ENCODE assay signal across 8 cellular contexts in genomic region chr1:211323156-211324063, GRCh38. TPM values are rescaled to one million over a fixed set of nuclear protein-coding genes. Genes with fewer than 3 reads are reported as not detected.
A peak's percentile ranks its signal among the peaks of the same experiment; 100 is the strongest.
DNase-seq lines count a peak whose midpoint lies in the region; ATAC-seq, FAIRE-seq and TF ChIP-seq lines count a peak whose summit lies in the region.

No MANE protein-coding gene starts in this region.

- TF ChIP-seq CTCF in Calu3 (IDR thresholded peaks at IDR 0.05; ENCODE audit: unreplicated experiment) (peak; percentile 73), epithelial cell of proximal tubule (conservative IDR thresholded peaks at IDR 0.05; ENCODE audit: low read depth, low read length) (peak; percentile 93), neural cell (IDR thresholded peaks at IDR 0.05; ENCODE audit: poor library complexity, severe bottlenecking) (peak; percentile 75)

- H3K9me3 Mint-ChIP-seq in Calu3 (ENCODE audit: low read depth, unreplicated experiment), result no peaks in the 10 kb centered on the region
- H3K9me3 Mint-ChIP-seq in activated CD4-positive, alpha-beta memory T cell treated with anti-CD3 and anti-CD28 coated beads, Interleukin-2, amount 10 ng/mL, durations not matched to agents 7 days and 5 days, result no peaks in the 10 kb centered on the region

- H2AFZ ChIP-seq in neural cell (ENCODE audit: low read depth, low read length), result no peak overlapping the region

- peak; percentile 70 for DNase-seq in Calu3
- peak; percentile 48 for DNase-seq in NCI-H526 treated with DMSO at 0.1 percent for 48 hours (lab: John Stamatoyannopoulos, UW)
- DNase-seq in activated CD4-positive, alpha-beta memory T cell treated with anti-CD3 and anti-CD28 coated beads, Interleukin-2, amount 10 ng/mL, durations not matched to agents 7 days and 5 days, result peak; percentile 77
- DNase-seq in epithelial cell of proximal tubule (ENCODE audit: low read depth), result no peak
- peak; percentile 69 for DNase-seq in urothelium cell line (ENCODE audit: low spot score)

- no peak for FAIRE-seq in urothelium cell line (lab: Jason Lieb, UNC)

- TF ChIP-seq RAD21 in neural cell (conservative IDR thresholded peaks at IDR 0.05), result peak; percentile 74

- H3K4me3 ChIP-seq in epithelial cell of proximal tubule (ENCODE audit: low read depth, low read length) (no peak overlapping the region), neural cell (ENCODE audit: low read length) (no peak overlapping the region)

- ATAC-seq in GM19395 (IDR thresholded peaks at IDR 0.05; ENCODE audit: unreplicated experiment), result peak; percentile 57
- peak; percentile 47 for ATAC-seq in HG03469 (IDR thresholded peaks at IDR 0.05; ENCODE audit: unreplicated experiment)

- no peaks in the 10 kb centered on the region for H3K27me3 Mint-ChIP-seq in Calu3 (ENCODE audit: unreplicated experiment)
- no peaks in the 10 kb centered on the region for H3K27me3 Mint-ChIP-seq in activated CD4-positive, alpha-beta memory T cell treated with anti-CD3 and anti-CD28 coated beads, Interleukin-2, amount 10 ng/mL, durations not matched to agents 7 days and 5 days

- H3K9me3 ChIP-seq in neural cell (ENCODE audit: low read length), result peaks cover 6% of the 10 kb centered on the region

- H4K20me1 ChIP-seq in neural cell (ENCODE audit: insufficient read depth), result no peaks in the 10 kb centered on the region

- H3K4me2 ChIP-seq in neural cell (ENCODE audit: low read length), result no peak overlapping the region

- H3K27me3 ChIP-seq in neural cell (ENCODE audit: insufficient read depth, low read depth, low read length), result peaks cover 25% of the 10 kb centered on the region

- peaks cover 25% of the 10 kb centered on the region for H3K4me1 Mint-ChIP-seq in Calu3 (ENCODE audit: low read depth, unreplicated experiment)
- H3K4me1 Mint-ChIP-seq in activated CD4-positive, alpha-beta memory T cell treated with anti-CD3 and anti-CD28 coated beads, Interleukin-2, amount 10 ng/mL, durations not matched to agents 7 days and 5 days, result peaks cover 52% of the 10 kb centered on the region

- H3K4me3 Mint-ChIP-seq in Calu3 (ENCODE audit: low read depth, unreplicated experiment), result no peak overlapping the region
- H3K4me3 Mint-ChIP-seq in activated CD4-positive, alpha-beta memory T cell treated with anti-CD3 and anti-CD28 coated beads, Interleukin-2, amount 10 ng/mL, durations not matched to agents 7 days and 5 days, result no peak overlapping the region

- H3K27ac Mint-ChIP-seq in Calu3 (ENCODE audit: unreplicated experiment), result no peak overlapping the region
- H3K27ac Mint-ChIP-seq in activated CD4-positive, alpha-beta memory T cell treated with anti-CD3 and anti-CD28 coated beads, Interleukin-2, amount 10 ng/mL, durations not matched to agents 7 days and 5 days, result no peak overlapping the region

- H3K27ac ChIP-seq in neural cell (ENCODE audit: low read length), result no peak overlapping the region

- BruUV-seq in Calu3 (replicated peaks; lab: Mats Ljungman, UMichigan), result no TSS peak

- H3K36me3 Mint-ChIP-seq in Calu3 (ENCODE audit: insufficient read depth, unreplicated experiment), result peaks cover 22% of the 10 kb centered on the region
- peaks cover 7% of the 10 kb centered on the region for H3K36me3 Mint-ChIP-seq in activated CD4-positive, alpha-beta memory T cell treated with anti-CD3 and anti-CD28 coated beads, Interleukin-2, amount 10 ng/mL, durations not matched to agents 7 days and 5 days (ENCODE audit: low read depth)

- POLR2A ChIA-PET in activated CD4-positive, alpha-beta memory T cell treated with anti-CD3 and anti-CD28 coated beads, Interleukin-2, amount 10 ng/mL, durations not matched to agents 7 days and 5 days (lab: Charles Lee), result interaction anchor here (0.6 to 1.4 kb wide), 6 partner anchors 9 to 155 kb away, joined by 3 to 5 read pairs (median 4); no protein-coding TSS in a partner anchor

- TF ChIP-seq EP300 in neural cell (conservative IDR thresholded peaks at IDR 0.05; ENCODE audit: poor library complexity, severe bottlenecking), result no peak

- CTCF ChIA-PET in Calu3 (lab: Charles Lee), result interaction anchor here (0.7 to 1.2 kb wide), 7 partner anchors 14 to 352 kb away, joined by 3 to 7 read pairs (median 3); partner anchors contain the start of gene NEK2
- CTCF ChIA-PET in activated CD4-positive, alpha-beta memory T cell treated with anti-CD3 and anti-CD28 coated beads, Interleukin-2, amount 10 ng/mL, durations not matched to agents 7 days and 5 days (lab: Charles Lee), result interaction anchor here (0.6 to 6.2 kb wide), 39 partner anchors 9 to 323 kb away, joined by 3 to 55 read pairs (median 5); no protein-coding TSS in a partner anchor

- no peaks in the 10 kb centered on the region for H3K9me2 ChIP-seq in neural cell (ENCODE audit: insufficient read depth, low read length)

- H3K79me2 ChIP-seq in neural cell (replicated peaks; ENCODE audit: insufficient read depth, low read length), result no peaks in the 10 kb centered on the region

- no peaks in the 10 kb centered on the region for H3K36me3 ChIP-seq in neural cell (ENCODE audit: insufficient read depth, low read length)

- no peak overlapping the region for H3K9ac ChIP-seq in neural cell (ENCODE audit: low read length)

- H3F3A ChIP-seq in neural cell (ENCODE audit: insufficient read depth, low read length, poor library complexity, severe bottlenecking), result no peaks in the 10 kb centered on the region

- intact Hi-C loops in Calu3 (cut with micrococcal nuclease; ENCODE audit: unreplicated experiment), result loop anchor here (1.0 to 2.0 kb wide), 6 partner anchors 30 to 332 kb away; partner anchors contain the start of gene SLC30A1

TF ChIP-seq in neural cell, 6 proteins besides CTCF, POLR2A, EP300 and RAD21:
- peak; percentile 76 for TF ChIP-seq SMC3 (conservative IDR thresholded peaks at IDR 0.05; ENCODE audit: poor library complexity)
- TF ChIP-seq POLR2AphosphoS5 (IDR thresholded peaks at IDR 0.05), result no peak

RNA-seq across cellular contexts. Expression of gene TRAF5, which starts 3.2 kb away (rescaled TPM):
- total RNA-seq in Calu3 (2022) (13.7 and 15.2 TPM in 2 replicates), epithelial cell of proximal tubule (6.4 and 9.1 TPM in 2 replicates)
- total RNA-seq in activated CD4-positive, alpha-beta memory T cell treated with anti-CD3 and anti-CD28 coated beads, Interleukin-2, amount 10 ng/mL, durations not matched to agents 7 days and 5 days, result 10 to 100 TPM; 67.9 to 68.4 TPM
- polyA plus RNA-seq in neural cell, result 0.18 and 0.69 TPM in 2 replicates
- 0.24 and 0.58 TPM in 2 replicates for polyA minus RNA-seq in neural cell
